ENCODE assay signal across 37 cellular contexts in genomic region chr5:145466533-145466932, GRCh38.
"Had no signal": no experiment of that assay in that cellular context is flagged by ENCODE, and none has a peak within 500 bp of the region (broad histone marks: within the 10 kb centered on the region; RNA-seq: fewer than 3 reads in every experiment).

No MANE protein-coding gene starts in this region.

- H3K36me3 Mint-ChIP-seq: activated CD8-positive, alpha-beta memory T cell treated with anti-CD3 and anti-CD28 coated beads, Interleukin-2, amount 10 ng/mL, durations not matched to agents 7 days and 5 days; activated naive CD4-positive, alpha-beta T cell treated with anti-CD3 and anti-CD28 coated beads, Interleukin-2, amount 10 ng/mL, durations not matched to agents 7 days and 5 days; activated naive CD4-positive, alpha-beta T cell treated with anti-CD3 and anti-CD28 coated beads, Interleukin-2, amount 50 U/mL, for 24 hours; activated naive CD8-positive, alpha-beta T cell; activated naive CD8-positive, alpha-beta T cell treated with anti-CD3 and anti-CD28 coated beads, Interleukin-2, amount 10 ng/mL, durations not matched to agents 7 days and 5 days; brain; T-cell; WTC11 had no signal

- H3K4me3 ChIP-seq: ascending aorta, cardiac muscle cell had no signal

- ATAC-seq: activated CD4-positive, alpha-beta T cell treated with anti-CD3 and anti-CD28 coated beads for 36 hours; activated CD4-positive, CD25-positive, alpha-beta regulatory T cell treated with anti-CD3 and anti-CD28 coated beads, Interleukin-2, amount 50 U/mL, for 24 hours; activated CD8-positive, alpha-beta memory T cell treated with anti-CD3 and anti-CD28 coated beads, Interleukin-2, amount 10 ng/mL, durations not matched to agents 7 days and 5 days; activated CD8-positive, alpha-beta T cell treated with anti-CD3 and anti-CD28 coated beads, Interleukin-2, amount 10 ng/mL, durations not matched to agents 7 days and 5 days; activated naive CD8-positive, alpha-beta T cell treated with anti-CD3 and anti-CD28 coated beads, Interleukin-2, amount 50 U/mL, for 24 hours; T-cell; T-helper 17 cell; WTC11 had no signal

- FAIRE-seq: bronchial epithelial cell had no signal

- H3K27ac ChIP-seq: cardiac muscle cell, WERI-Rb-1 had no signal

- H3K4me3 Mint-ChIP-seq: activated CD4-positive, alpha-beta memory T cell treated with anti-CD3 and anti-CD28 coated beads, Interleukin-2, amount 10 ng/mL, durations not matched to agents 7 days and 5 days; activated CD4-positive, alpha-beta T cell treated with anti-CD3 and anti-CD28 coated beads for 36 hours; activated CD4-positive, alpha-beta T cell treated with anti-CD3 and anti-CD28 coated beads, Interleukin-2, amount 10 ng/mL, durations not matched to agents 7 days and 5 days; activated CD8-positive, alpha-beta memory T cell treated with anti-CD3 and anti-CD28 coated beads, Interleukin-2, amount 10 ng/mL, durations not matched to agents 7 days and 5 days; activated CD8-positive, alpha-beta T cell treated with anti-CD3 and anti-CD28 coated beads, Interleukin-2, amount 10 ng/mL, durations not matched to agents 7 days and 5 days; activated naive CD4-positive, alpha-beta T cell treated with anti-CD3 and anti-CD28 coated beads, Interleukin-2, amount 10 ng/mL, durations not matched to agents 7 days and 5 days; activated naive CD4-positive, alpha-beta T cell treated with anti-CD3 and anti-CD28 coated beads, Interleukin-2, amount 50 U/mL, for 24 hours; activated naive CD8-positive, alpha-beta T cell; activated naive CD8-positive, alpha-beta T cell treated with anti-CD3 and anti-CD28 coated beads, Interleukin-2, amount 10 ng/mL, durations not matched to agents 7 days and 5 days; activated naive CD8-positive, alpha-beta T cell treated with anti-CD3 and anti-CD28 coated beads, Interleukin-2, amount 50 U/mL, for 24 hours; activated T-cell treated with anti-CD3 and anti-CD28 coated beads, Interleukin-2, amount 50 U/mL, for 24 hours; brain; central memory CD8-positive, alpha-beta T cell; T-cell; T-helper 17 cell; WTC11 had no signal

- H3K4me1 Mint-ChIP-seq: activated CD4-positive, alpha-beta memory T cell treated with anti-CD3 and anti-CD28 coated beads, Interleukin-2, amount 10 ng/mL, durations not matched to agents 7 days and 5 days; activated CD4-positive, alpha-beta T cell treated with anti-CD3 and anti-CD28 coated beads for 36 hours; activated CD4-positive, alpha-beta T cell treated with anti-CD3 and anti-CD28 coated beads, Interleukin-2, amount 10 ng/mL, durations not matched to agents 7 days and 5 days; activated CD8-positive, alpha-beta memory T cell treated with anti-CD3 and anti-CD28 coated beads, Interleukin-2, amount 10 ng/mL, durations not matched to agents 7 days and 5 days; activated naive CD4-positive, alpha-beta T cell treated with anti-CD3 and anti-CD28 coated beads, Interleukin-2, amount 10 ng/mL, durations not matched to agents 7 days and 5 days; activated naive CD4-positive, alpha-beta T cell treated with anti-CD3 and anti-CD28 coated beads, Interleukin-2, amount 50 U/mL, for 24 hours; activated naive CD8-positive, alpha-beta T cell treated with anti-CD3 and anti-CD28 coated beads, Interleukin-2, amount 10 ng/mL, durations not matched to agents 7 days and 5 days; activated naive CD8-positive, alpha-beta T cell treated with anti-CD3 and anti-CD28 coated beads, Interleukin-2, amount 50 U/mL, for 24 hours; central memory CD8-positive, alpha-beta T cell; T-cell; T-helper 17 cell had no signal

- H3K9me3 Mint-ChIP-seq: activated CD4-positive, alpha-beta T cell treated with anti-CD3 and anti-CD28 coated beads, Interleukin-2, amount 10 ng/mL, durations not matched to agents 7 days and 5 days; brain; WTC11 had no signal

- H3K27me3 Mint-ChIP-seq: activated CD4-positive, alpha-beta memory T cell treated with anti-CD3 and anti-CD28 coated beads, Interleukin-2, amount 10 ng/mL, durations not matched to agents 7 days and 5 days; activated CD4-positive, alpha-beta T cell treated with anti-CD3 and anti-CD28 coated beads for 36 hours; activated CD4-positive, alpha-beta T cell treated with anti-CD3 and anti-CD28 coated beads, Interleukin-2, amount 10 ng/mL, durations not matched to agents 7 days and 5 days; activated CD8-positive, alpha-beta memory T cell treated with anti-CD3 and anti-CD28 coated beads, Interleukin-2, amount 10 ng/mL, durations not matched to agents 7 days and 5 days; activated naive CD4-positive, alpha-beta T cell treated with anti-CD3 and anti-CD28 coated beads, Interleukin-2, amount 10 ng/mL, durations not matched to agents 7 days and 5 days; activated naive CD4-positive, alpha-beta T cell treated with anti-CD3 and anti-CD28 coated beads, Interleukin-2, amount 50 U/mL, for 24 hours; activated naive CD8-positive, alpha-beta T cell; activated naive CD8-positive, alpha-beta T cell treated with anti-CD3 and anti-CD28 coated beads, Interleukin-2, amount 10 ng/mL, durations not matched to agents 7 days and 5 days; activated naive CD8-positive, alpha-beta T cell treated with anti-CD3 and anti-CD28 coated beads, Interleukin-2, amount 50 U/mL, for 24 hours; activated T-cell treated with anti-CD3 and anti-CD28 coated beads, Interleukin-2, amount 50 U/mL, for 24 hours; brain; central memory CD8-positive, alpha-beta T cell; T-cell; T-helper 17 cell had no signal

- H3K9me3 ChIP-seq: ascending aorta had no signal

- H3K27ac Mint-ChIP-seq: activated CD4-positive, alpha-beta memory T cell treated with anti-CD3 and anti-CD28 coated beads, Interleukin-2, amount 10 ng/mL, durations not matched to agents 7 days and 5 days; activated CD4-positive, alpha-beta T cell treated with anti-CD3 and anti-CD28 coated beads for 36 hours; activated CD4-positive, alpha-beta T cell treated with anti-CD3 and anti-CD28 coated beads, Interleukin-2, amount 10 ng/mL, durations not matched to agents 7 days and 5 days; activated CD8-positive, alpha-beta memory T cell treated with anti-CD3 and anti-CD28 coated beads, Interleukin-2, amount 10 ng/mL, durations not matched to agents 7 days and 5 days; activated CD8-positive, alpha-beta T cell treated with anti-CD3 and anti-CD28 coated beads, Interleukin-2, amount 10 ng/mL, durations not matched to agents 7 days and 5 days; activated naive CD4-positive, alpha-beta T cell treated with anti-CD3 and anti-CD28 coated beads, Interleukin-2, amount 10 ng/mL, durations not matched to agents 7 days and 5 days; activated naive CD4-positive, alpha-beta T cell treated with anti-CD3 and anti-CD28 coated beads, Interleukin-2, amount 50 U/mL, for 24 hours; activated naive CD8-positive, alpha-beta T cell; activated naive CD8-positive, alpha-beta T cell treated with anti-CD3 and anti-CD28 coated beads, Interleukin-2, amount 10 ng/mL, durations not matched to agents 7 days and 5 days; activated naive CD8-positive, alpha-beta T cell treated with anti-CD3 and anti-CD28 coated beads, Interleukin-2, amount 50 U/mL, for 24 hours; activated T-cell treated with anti-CD3 and anti-CD28 coated beads, Interleukin-2, amount 50 U/mL, for 24 hours; activated T-helper 2 cell treated with anti-CD3 and anti-CD28 coated beads, Interferon-gamma antibody, Interleukin-2, Interleukin-4, amounts not matched to agents 10 μg/mL and 5 μg/mL and 100 μg/mL, durations not matched to agents 14 hours and 24 hours and 36 hours; brain; T-cell; T-helper 17 cell; WTC11 had no signal

- H3K36me3 ChIP-seq: ascending aorta, cardiac muscle cell, WERI-Rb-1 had no signal

- H3K27me3 ChIP-seq: ascending aorta, cardiac muscle cell had no signal

- DNase-seq: activated CD4-positive, alpha-beta memory T cell treated with anti-CD3 and anti-CD28 coated beads, Interleukin-2, amount 10 ng/mL, durations not matched to agents 7 days and 5 days; activated CD4-positive, alpha-beta T cell treated with anti-CD3 and anti-CD28 coated beads for 1 hour; activated CD4-positive, alpha-beta T cell treated with anti-CD3 and anti-CD28 coated beads for 36 hours; activated CD4-positive, alpha-beta T cell treated with anti-CD3 and anti-CD28 coated beads for 48 hours; activated CD4-positive, alpha-beta T cell treated with anti-CD3 and anti-CD28 coated beads, Interleukin-2, amount 10 ng/mL, durations not matched to agents 7 days and 5 days; activated CD4-positive, alpha-beta T cell treated with anti-CD3 and anti-CD28 coated beads, Interleukin-2, amount 50 U/mL, for 48 hours; activated CD4-positive, CD25-positive, alpha-beta regulatory T cell; activated CD8-positive, alpha-beta memory T cell treated with anti-CD3 and anti-CD28 coated beads for 24 hours; activated CD8-positive, alpha-beta memory T cell treated with anti-CD3 and anti-CD28 coated beads, Interleukin-2, amount 10 ng/mL, durations not matched to agents 7 days and 5 days; activated CD8-positive, alpha-beta memory T cell treated with anti-CD3 and anti-CD28 coated beads, Interleukin-2, amount 50 U/mL, for 48 hours; activated CD8-positive, alpha-beta T cell treated with anti-CD3 and anti-CD28 coated beads, Interleukin-2, amount 10 ng/mL, durations not matched to agents 7 days and 5 days; activated effector memory CD4-positive, alpha-beta T cell treated with Interleukin-2 at 50 U/mL for 16 hours; activated gamma-delta T cell; activated naive CD4-positive, alpha-beta T cell treated with anti-CD3 and anti-CD28 coated beads, Interleukin-2, amount 10 ng/mL, durations not matched to agents 7 days and 5 days; activated naive CD4-positive, alpha-beta T cell treated with Interleukin-2 at 50 U/mL for 16 hours; activated naive CD8-positive, alpha-beta T cell treated with anti-CD3 and anti-CD28 coated beads, Interleukin-2, amount 10 ng/mL, durations not matched to agents 7 days and 5 days; activated naive CD8-positive, alpha-beta T cell treated with anti-CD3 and anti-CD28 coated beads, Interleukin-2, amount 50 U/mL, for 24 hours; activated T-cell treated with anti-CD3 and anti-CD28 coated beads, Interleukin-2, amount 50 U/mL, for 24 hours; activated T-cell treated with anti-CD3 and anti-CD28 coated beads, Interleukin-2, amount 50 U/mL, for 48 hours; amygdala; anterior cingulate cortex; caudate nucleus; cerebellar nuclear complex; T-cell; T-helper 17 cell; T-helper 9 cell; WERI-Rb-1 had no signal
